Comparison of ENCODE assay signal across 8 cellular contexts in genomic region chr7:75727351-75727750, GRCh38. TPM values are rescaled to one million over a fixed set of nuclear protein-coding genes. Genes with fewer than 3 reads are reported as not detected.
DNase-seq lines count a peak whose midpoint lies in the region; ATAC-seq, FAIRE-seq and TF ChIP-seq lines count a peak whose summit lies in the region.
"Not testable (repeated sequence)": the region's sequence is repeated elsewhere in the genome, so short reads cannot be mapped to it uniquely, and the experiment has no call there.
"Had no signal": no experiment of that assay in that cellular context is flagged by ENCODE, and none has a peak within 500 bp of the region (broad histone marks: within the 10 kb centered on the region; RNA-seq: fewer than 3 reads in every experiment).

No MANE protein-coding gene starts in this region.

- peaks cover 19% of the 10 kb centered on the region for H3K4me1 ChIP-seq in CD8-positive, alpha-beta memory T cell (ENCODE audit: insufficient read depth, low read length)
- peaks cover 24% of the 10 kb centered on the region for H3K4me1 ChIP-seq in HepG2 (ENCODE audit: insufficient read depth, low read length)
- peaks cover 0 to 44% (median 24%) of the 10 kb centered on the region in 4 donors for H3K4me1 ChIP-seq in tibial artery

- peaks cover 31 to 53% (median 32%) of the 10 kb centered on the region in 3 donors for H3K4me1 Mint-ChIP-seq in CD8-positive, alpha-beta memory T cell
- peaks cover 17 to 43% (median 23%) of the 10 kb centered on the region in 3 donors for H3K4me1 Mint-ChIP-seq in T-cell
- peaks cover 31% of the 10 kb centered on the region for H3K4me1 Mint-ChIP-seq in activated naive CD8-positive, alpha-beta T cell treated with anti-CD3 and anti-CD28 coated beads, Interleukin-2, amount 50 U/mL, for 24 hours

- H3K27ac Mint-ChIP-seq in CD8-positive, alpha-beta memory T cell = peak overlapping the region; percentile 67 to 96 (median 92)
- H3K27ac Mint-ChIP-seq in T-cell = peak overlapping the region; percentile 88 to 93
- peak overlapping the region; percentile 63 for H3K27ac Mint-ChIP-seq in activated naive CD8-positive, alpha-beta T cell treated with anti-CD3 and anti-CD28 coated beads, Interleukin-2, amount 50 U/mL, for 24 hours

- peak overlapping the region; percentile 64 for H3K4me2 ChIP-seq in HepG2 (ENCODE audit: low read depth, low read length)

- H4K20me1 ChIP-seq in HepG2 (ENCODE audit: insufficient read depth, low read length) = not testable (repeated sequence)

- H2AFZ ChIP-seq in HepG2 (ENCODE audit: low read length) = not testable (repeated sequence)

- TF ChIP-seq CTCF in HepG2 (CRISPR knock-in tag; IDR thresholded peaks at IDR 0.05); tibial artery (IDR thresholded peaks at IDR 0.05): not testable (repeated sequence)

- not testable (repeated sequence) for H3K27me3 Mint-ChIP-seq in CD8-positive, alpha-beta memory T cell; T-cell; activated naive CD8-positive, alpha-beta T cell treated with anti-CD3 and anti-CD28 coated beads, Interleukin-2, amount 50 U/mL, for 24 hours

- TF ChIP-seq POLR2A in HepG2 (IDR thresholded peaks at IDR 0.05; ENCODE audit: insufficient read depth in 1 of 2, low read depth in 2 of 2, low read length in 2 of 2) = not testable (repeated sequence)

- H3K9me3 ChIP-seq in CD8-positive, alpha-beta memory T cell (ENCODE audit: low read length); HepG2 (ENCODE audit: low read length); tibial artery: not testable (repeated sequence)

- not testable (repeated sequence) for TF ChIP-seq RAD21 in HepG2 (CRISPR knock-in tag; IDR thresholded peaks at IDR 0.05)

- not testable (repeated sequence) for H3K79me2 ChIP-seq in HepG2 (ENCODE audit: insufficient read depth, low read length)

- POLR2A ChIA-PET in CD8-positive, alpha-beta memory T cell (lab: Charles Lee) = interaction anchor here (0.6 to 2.2 kb wide), 5 partner anchors 12 to 1980 kb away, joined by 4 to 19 read pairs (median 6); partner anchors contain the start of gene HIP1
- POLR2A ChIA-PET in T-cell (lab: Charles Lee); HepG2 (lab: Yijun Ruan, JAX): not testable (repeated sequence)

- BruUV-seq in HepG2 (replicated peaks; lab: Mats Ljungman, UMichigan) = not testable (repeated sequence)

- intact Hi-C loops in HepG2 (cut with micrococcal nuclease; ENCODE audit: unreplicated experiment); sciatic nerve (cut with DNase I); tibial artery (cut with DNase I; ENCODE audit: low total_unique reads): not testable (repeated sequence)

- CTCF ChIA-PET in CD8-positive, alpha-beta memory T cell (lab: Charles Lee) = interaction anchor here (1.0 to 1.5 kb wide), 6 partner anchors 10 to 36 kb away, joined by 3 to 6 read pairs (median 4); no protein-coding TSS in a partner anchor
- CTCF ChIA-PET in T-cell (lab: Charles Lee) = interaction anchor here in 1 of 2 donors (0.6 to 1.9 kb wide), 3 partner anchors 12 to 281 kb away, joined by 4 to 10 read pairs (median 7); no protein-coding TSS in a partner anchor
- CTCF ChIA-PET in HepG2 (lab: Yijun Ruan, JAX; ENCODE audit: low intra/inter-chr PET ratio, low total read pairs) = not testable (repeated sequence)

- not testable (repeated sequence) for DNase-seq in CD8-positive, alpha-beta memory T cell; T-cell; activated naive CD8-positive, alpha-beta T cell treated with anti-CD3 and anti-CD28 coated beads, Interleukin-2, amount 50 U/mL, for 24 hours; epithelial cell of prostate (ENCODE audit: low read depth, low spot score); HepG2 (ENCODE audit: low spot score); sciatic nerve (ENCODE audit: low spot score); tibial artery

- TF ChIP-seq EP300 in HepG2 (IDR thresholded peaks at IDR 0.05; ENCODE audit: low read depth in 2 of 2, low read length in 2 of 2); HepG2 (CRISPR knock-in tag; IDR thresholded peaks at IDR 0.05; ENCODE audit: borderline replicate concordance): not testable (repeated sequence)

- not testable (repeated sequence) for ATAC-seq in T-cell (replicated peaks in 1 of 4); activated naive CD8-positive, alpha-beta T cell treated with anti-CD3 and anti-CD28 coated beads, Interleukin-2, amount 50 U/mL, for 24 hours; HepG2
- ATAC-seq in sciatic nerve = peak; percentile 25

- H3K36me3 Mint-ChIP-seq in CD8-positive, alpha-beta memory T cell; T-cell; activated naive CD8-positive, alpha-beta T cell treated with anti-CD3 and anti-CD28 coated beads, Interleukin-2, amount 50 U/mL, for 24 hours (ENCODE audit: low read depth): not testable (repeated sequence)

- H3K4me3 Mint-ChIP-seq in CD8-positive, alpha-beta memory T cell = peak overlapping the region in 6 of 7 donors; percentile 79 to 85 (median 80)
- H3K4me3 Mint-ChIP-seq in T-cell = peak overlapping the region in 1 of 3 donors; percentile 9
- H3K4me3 Mint-ChIP-seq in activated naive CD8-positive, alpha-beta T cell treated with anti-CD3 and anti-CD28 coated beads, Interleukin-2, amount 50 U/mL, for 24 hours = not testable (repeated sequence)

- FAIRE-seq in HepG2 (lab: Jason Lieb, UNC) = not testable (repeated sequence)

- H3K27ac ChIP-seq in CD8-positive, alpha-beta memory T cell (ENCODE audit: low read depth, low read length) = not testable (repeated sequence)
- H3K27ac ChIP-seq in epithelial cell of prostate (peak overlapping the region; percentile 74), HepG2 (ENCODE audit: extremely low read length, insufficient read depth, low read length) (peak overlapping the region; percentile 39), tibial artery (peak overlapping the region; percentile 29 to 61)

- H3K9me3 Mint-ChIP-seq in CD8-positive, alpha-beta memory T cell; T-cell; activated naive CD8-positive, alpha-beta T cell treated with anti-CD3 and anti-CD28 coated beads, Interleukin-2, amount 50 U/mL, for 24 hours: not testable (repeated sequence)

- not testable (repeated sequence) for H3K27me3 ChIP-seq in CD8-positive, alpha-beta memory T cell (ENCODE audit: insufficient read depth, low read length, poor library complexity, severe bottlenecking); HepG2 (ENCODE audit: control insufficient read depth in 1 of 2, insufficient read depth in 2 of 2, low read length in 2 of 2); tibial artery

- WGBS in HepG2 (ENCODE audit: low lambda C conversion rate) = 71% methylated on average over 6 of the region's 6 CpGs

- H3K36me3 ChIP-seq in CD8-positive, alpha-beta memory T cell (ENCODE audit: insufficient read depth, low read length); HepG2 (replicated peaks in 1 of 2; ENCODE audit: control insufficient read depth in 1 of 2, insufficient read depth in 2 of 2, low read length in 2 of 2); tibial artery: not testable (repeated sequence)

- not testable (repeated sequence) for H3K9ac ChIP-seq in HepG2 (ENCODE audit: insufficient read depth, low read depth, low read length)

- H3K4me3 ChIP-seq in CD8-positive, alpha-beta memory T cell (ENCODE audit: low read length); HepG2 (replicated peaks in 1 of 3; ENCODE audit: insufficient read depth in 1 of 3, low read depth in 2 of 3, low read length in 3 of 3); tibial artery: not testable (repeated sequence)

- in situ Hi-C loops in HepG2 (cut with HindIII; ENCODE audit: extremely low pct_ligation_motif_present, low pct_unique_long_range_greater_than_20kb) = not testable (repeated sequence)

RNA-seq across cellular contexts. Expression of gene HIP1, which starts 11.4 kb away (rescaled TPM):
- total RNA-seq in CD8-positive, alpha-beta memory T cell = 1 to 10 TPM; 6.7 to 7.4 TPM
- polyA plus RNA-seq in CD8-positive, alpha-beta memory T cell = 6.1 TPM
- 1 to 10 TPM; 3.2 to 8.4 (median 3.6) TPM for total RNA-seq in T-cell
- 4.5 and 8.6 TPM in 2 replicates for total RNA-seq in HepG2 (2016; rRNA removed; fragmentation: Illumina TruSeq; extraction: Trizol)
- 1.3 TPM in 2 replicates for total RNA-seq in HepG2 (2016; cell fraction: cytosol; rRNA removed; fragmentation: Illumina TruSeq; extraction: Trizol; ENCODE audit: low read depth)
- 4.2 and 4.3 TPM in 2 replicates for total RNA-seq in HepG2 (2016; cell fraction: insoluble cytoplasmic fraction; rRNA removed; fragmentation: Illumina TruSeq; extraction: Trizol)
- total RNA-seq in HepG2 (2016; cell fraction: membrane; rRNA removed; fragmentation: Illumina TruSeq; extraction: Trizol) = 1.5 and 2.5 TPM in 2 replicates
- total RNA-seq in HepG2 (2016; cell fraction: nucleus; rRNA removed; fragmentation: Illumina TruSeq; extraction: Trizol) = 4.3 and 7.1 TPM in 2 replicates
- 6.2 TPM in 2 replicates for polyA plus RNA-seq in HepG2 (2011; rRNA removed)
- polyA plus RNA-seq in HepG2 (2011; cell fraction: cytosol; rRNA removed) = 4.0 and 5.3 TPM in 2 replicates
- 5.9 and 7.6 TPM in 2 replicates for polyA plus RNA-seq in HepG2 (2011; cell fraction: nucleus; rRNA removed)
- 3.9 and 4.2 TPM in 2 replicates for polyA plus RNA-seq in HepG2 (2012)
- polyA plus RNA-seq in HepG2 (2016; cell fraction: cytosol; fragmentation: Illumina TruSeq; extraction: Trizol; ENCODE audit: low read depth) = 1.1 and 1.5 TPM in 2 replicates
- polyA plus RNA-seq in HepG2 (2016; cell fraction: insoluble cytoplasmic fraction; fragmentation: Illumina TruSeq; extraction: Trizol; ENCODE audit: low read depth) = 3.4 and 4.0 TPM in 2 replicates
- 1.0 and 1.9 TPM in 2 replicates for polyA plus RNA-seq in HepG2 (2016; cell fraction: membrane; fragmentation: Illumina TruSeq; extraction: Trizol; ENCODE audit: low read depth)
- 5.3 and 6.5 TPM in 2 replicates for polyA plus RNA-seq in HepG2 (2016; cell fraction: nucleus; fragmentation: Illumina TruSeq; extraction: Trizol; ENCODE audit: insufficient read depth, low read depth)
- polyA minus RNA-seq in HepG2 (2011; rRNA and poly(A)+ RNA removed; ENCODE audit: low replicate concordance) = 20.5 and 48.7 TPM in 2 replicates
- 5.5 and 6.4 TPM in 2 replicates for polyA minus RNA-seq in HepG2 (2011; cell fraction: cytosol; rRNA and poly(A)+ RNA removed)
- polyA minus RNA-seq in HepG2 (2011; cell fraction: nucleus; rRNA and poly(A)+ RNA removed) = 11.1 and 11.6 TPM in 2 replicates
- 65.3 TPM for total RNA-seq in sciatic nerve

RNA-seq across cellular contexts. Expression of gene CCL26, which starts 44.7 kb away (rescaled TPM):
- not detected for total RNA-seq in CD8-positive, alpha-beta memory T cell
- not detected for polyA plus RNA-seq in CD8-positive, alpha-beta memory T cell
- not detected for total RNA-seq in T-cell
- not detected in 2 replicates for total RNA-seq in HepG2 (2016; rRNA removed; fragmentation: Illumina TruSeq; extraction: Trizol)
- not detected in 2 replicates for total RNA-seq in HepG2 (2016; cell fraction: cytosol; rRNA removed; fragmentation: Illumina TruSeq; extraction: Trizol; ENCODE audit: low read depth)
- 0.26 TPM in 1 of 2 replicates, not detected in the other for total RNA-seq in HepG2 (2016; cell fraction: insoluble cytoplasmic fraction; rRNA removed; fragmentation: Illumina TruSeq; extraction: Trizol)
- not detected in 2 replicates for total RNA-seq in HepG2 (2016; cell fraction: membrane; rRNA removed; fragmentation: Illumina TruSeq; extraction: Trizol)
- total RNA-seq in HepG2 (2016; cell fraction: nucleus; rRNA removed; fragmentation: Illumina TruSeq; extraction: Trizol) = not detected in 2 replicates
- polyA plus RNA-seq in HepG2 (2011; rRNA removed) = 0.16 TPM in 2 replicates
- polyA plus RNA-seq in HepG2 (2011; cell fraction: cytosol; rRNA removed) = not detected in 2 replicates
- polyA plus RNA-seq in HepG2 (2011; cell fraction: nucleus; rRNA removed) = not detected in 2 replicates
- not detected in 2 replicates for polyA plus RNA-seq in HepG2 (2012)
- polyA plus RNA-seq in HepG2 (2016; cell fraction: cytosol; fragmentation: Illumina TruSeq; extraction: Trizol; ENCODE audit: low read depth) = not detected in 2 replicates
- not detected in 2 replicates for polyA plus RNA-seq in HepG2 (2016; cell fraction: insoluble cytoplasmic fraction; fragmentation: Illumina TruSeq; extraction: Trizol; ENCODE audit: low read depth)
- polyA plus RNA-seq in HepG2 (2016; cell fraction: membrane; fragmentation: Illumina TruSeq; extraction: Trizol; ENCODE audit: low read depth) = not detected in 2 replicates
- not detected in 2 replicates for polyA plus RNA-seq in HepG2 (2016; cell fraction: nucleus; fragmentation: Illumina TruSeq; extraction: Trizol; ENCODE audit: insufficient read depth, low read depth)
- polyA minus RNA-seq in HepG2 (2011; rRNA and poly(A)+ RNA removed; ENCODE audit: low replicate concordance) = 2.8 TPM in 1 of 2 replicates, not detected in the other
- not detected in 2 replicates for polyA minus RNA-seq in HepG2 (2011; cell fraction: cytosol; rRNA and poly(A)+ RNA removed)
- not detected in 2 replicates for polyA minus RNA-seq in HepG2 (2011; cell fraction: nucleus; rRNA and poly(A)+ RNA removed)
- total RNA-seq in sciatic nerve = 4.3 TPM
- total RNA-seq: CD4-positive, alpha-beta T cell had no signal
